2 cellular contexts compared by ENCODE assay signal in the genomic region with DNA sequence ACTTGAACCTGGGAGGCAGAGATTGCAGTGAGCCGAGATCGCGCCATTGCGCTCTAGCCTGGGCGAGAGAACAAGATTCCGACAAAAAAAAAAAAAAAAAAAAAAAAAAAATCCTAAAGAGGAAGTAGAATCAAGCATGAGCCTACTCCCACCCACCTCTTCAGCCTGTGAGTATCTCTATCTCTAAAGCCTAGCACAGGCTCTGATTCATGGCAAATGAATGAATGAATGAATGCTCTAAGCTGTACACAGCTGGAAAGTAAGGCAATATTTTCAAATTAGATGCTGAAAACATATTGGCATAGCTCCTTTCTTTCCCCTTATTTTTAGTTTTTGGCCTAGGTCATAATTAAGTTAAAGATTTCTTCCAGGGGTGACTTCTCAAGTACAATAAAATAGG.
A peak's percentile ranks its signal among the peaks of the same experiment; 100 is the strongest.
TF ChIP-seq lines count a peak whose summit lies in the region.

No MANE protein-coding gene starts in this region.

TF ChIP-seq in IMR-90, 13 proteins besides CTCF, POLR2A, EP300 and RAD21:
- TF ChIP-seq BHLHE40 (IDR thresholded peaks at IDR 0.05; ENCODE audit: low read depth, low read length): no peak
- TF ChIP-seq MAZ (IDR thresholded peaks at IDR 0.05; ENCODE audit: borderline replicate concordance, low read depth, low read length): no peak
- no peak for TF ChIP-seq RFX5 (IDR thresholded peaks at IDR 0.05; ENCODE audit: low read depth, low read length)
- no peak for TF ChIP-seq MXI1 (IDR thresholded peaks at IDR 0.05; ENCODE audit: borderline replicate concordance, low read depth, low read length)
- no peak for TF ChIP-seq RCOR1 (IDR thresholded peaks at IDR 0.05; ENCODE audit: insufficient replicate concordance, low read length)
- TF ChIP-seq CEBPB (IDR thresholded peaks at IDR 0.05; ENCODE audit: low read depth, low read length): no peak
- TF ChIP-seq MAFK (IDR thresholded peaks at IDR 0.05; ENCODE audit: low read depth, low read length): no peak
- TF ChIP-seq CHD1 (IDR thresholded peaks at IDR 0.05; ENCODE audit: low read depth, low read length): no peak
- no peak for TF ChIP-seq SMC3 (IDR thresholded peaks at IDR 0.05; ENCODE audit: low read depth, low read length)

TF ChIP-seq in K562, 482 proteins besides CTCF, POLR2A, EP300 and RAD21:
- peak; percentile 63; the same call in 1 of the 2 replicates for TF ChIP-seq ZNF24 (IDR thresholded peaks at IDR 0.05)
- TF ChIP-seq, protein P1, sequence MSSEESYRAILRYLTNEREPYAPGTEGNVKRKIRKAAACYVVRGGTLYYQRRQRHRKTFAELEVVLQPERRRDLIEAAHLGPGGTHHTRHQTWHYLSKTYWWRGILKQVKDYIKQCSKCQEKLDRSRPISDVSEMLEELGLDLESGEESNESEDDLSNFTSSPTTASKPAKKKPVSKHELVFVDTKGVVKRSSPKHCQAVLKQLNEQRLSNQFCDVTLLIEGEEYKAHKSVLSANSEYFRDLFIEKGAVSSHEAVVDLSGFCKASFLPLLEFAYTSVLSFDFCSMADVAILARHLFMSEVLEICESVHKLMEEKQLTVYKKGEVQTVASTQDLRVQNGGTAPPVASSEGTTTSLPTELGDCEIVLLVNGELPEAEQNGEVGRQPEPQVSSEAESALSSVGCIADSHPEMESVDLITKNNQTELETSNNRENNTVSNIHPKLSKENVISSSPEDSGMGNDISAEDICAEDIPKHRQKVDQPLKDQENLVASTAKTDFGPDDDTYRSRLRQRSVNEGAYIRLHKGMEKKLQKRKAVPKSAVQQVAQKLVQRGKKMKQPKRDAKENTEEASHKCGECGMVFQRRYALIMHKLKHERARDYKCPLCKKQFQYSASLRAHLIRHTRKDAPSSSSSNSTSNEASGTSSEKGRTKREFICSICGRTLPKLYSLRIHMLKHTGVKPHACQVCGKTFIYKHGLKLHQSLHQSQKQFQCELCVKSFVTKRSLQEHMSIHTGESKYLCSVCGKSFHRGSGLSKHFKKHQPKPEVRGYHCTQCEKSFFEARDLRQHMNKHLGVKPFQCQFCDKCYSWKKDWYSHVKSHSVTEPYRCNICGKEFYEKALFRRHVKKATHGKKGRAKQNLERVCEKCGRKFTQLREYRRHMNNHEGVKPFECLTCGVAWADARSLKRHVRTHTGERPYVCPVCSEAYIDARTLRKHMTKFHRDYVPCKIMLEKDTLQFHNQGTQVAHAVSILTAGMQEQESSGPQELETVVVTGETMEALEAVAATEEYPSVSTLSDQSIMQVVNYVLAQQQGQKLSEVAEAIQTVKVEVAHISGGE (CRISPR knock-in tag; IDR thresholded peaks at IDR 0.05): no peak
- no peak for TF ChIP-seq ZSCAN32 (CRISPR knock-in tag; IDR thresholded peaks at IDR 0.05)
- no peak for TF ChIP-seq ESRRB (CRISPR knock-in tag; IDR thresholded peaks at IDR 0.05; ENCODE audit: borderline replicate concordance)
- no peak for TF ChIP-seq SRSF9 (IDR thresholded peaks at IDR 0.05; ENCODE audit: borderline replicate concordance, low read depth, low read length)
- 0 out of 2 replicates have a peak, but pooled peaks have one; percentile 30 for TF ChIP-seq GABPA (tag; conservative IDR thresholded peaks at IDR 0.05; ENCODE audit: low read depth)
- TF ChIP-seq CC2D1A (IDR thresholded peaks at IDR 0.05): no peak
